2 cellular contexts compared by ENCODE assay signal in the genomic region with DNA sequence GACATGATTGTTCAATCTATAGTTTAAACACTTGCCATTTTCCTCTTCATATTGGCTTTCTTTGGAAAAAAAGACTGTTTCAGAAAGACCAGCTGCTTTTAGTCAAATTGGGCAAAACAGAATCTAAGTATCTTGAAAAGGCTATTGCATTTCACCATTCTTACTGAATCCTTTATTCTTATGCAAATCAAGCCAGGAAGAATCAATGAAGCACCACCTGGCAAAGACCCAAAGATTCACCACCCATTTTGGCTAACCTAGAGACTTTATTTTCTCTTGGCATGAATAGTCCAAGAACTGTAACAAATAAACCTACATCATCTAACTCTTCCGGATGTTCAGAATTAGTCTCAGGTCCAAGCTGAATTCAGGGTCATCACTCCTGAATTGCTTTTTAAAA.
A peak's percentile ranks its signal among the peaks of the same experiment; 100 is the strongest.
TF ChIP-seq lines count a peak whose summit lies in the region.

No MANE protein-coding gene starts in this region.

TF ChIP-seq in GM23338, 12 proteins besides CTCF, POLR2A, EP300 and RAD21 (continued from another document):
- TF ChIP-seq, protein P1, sequence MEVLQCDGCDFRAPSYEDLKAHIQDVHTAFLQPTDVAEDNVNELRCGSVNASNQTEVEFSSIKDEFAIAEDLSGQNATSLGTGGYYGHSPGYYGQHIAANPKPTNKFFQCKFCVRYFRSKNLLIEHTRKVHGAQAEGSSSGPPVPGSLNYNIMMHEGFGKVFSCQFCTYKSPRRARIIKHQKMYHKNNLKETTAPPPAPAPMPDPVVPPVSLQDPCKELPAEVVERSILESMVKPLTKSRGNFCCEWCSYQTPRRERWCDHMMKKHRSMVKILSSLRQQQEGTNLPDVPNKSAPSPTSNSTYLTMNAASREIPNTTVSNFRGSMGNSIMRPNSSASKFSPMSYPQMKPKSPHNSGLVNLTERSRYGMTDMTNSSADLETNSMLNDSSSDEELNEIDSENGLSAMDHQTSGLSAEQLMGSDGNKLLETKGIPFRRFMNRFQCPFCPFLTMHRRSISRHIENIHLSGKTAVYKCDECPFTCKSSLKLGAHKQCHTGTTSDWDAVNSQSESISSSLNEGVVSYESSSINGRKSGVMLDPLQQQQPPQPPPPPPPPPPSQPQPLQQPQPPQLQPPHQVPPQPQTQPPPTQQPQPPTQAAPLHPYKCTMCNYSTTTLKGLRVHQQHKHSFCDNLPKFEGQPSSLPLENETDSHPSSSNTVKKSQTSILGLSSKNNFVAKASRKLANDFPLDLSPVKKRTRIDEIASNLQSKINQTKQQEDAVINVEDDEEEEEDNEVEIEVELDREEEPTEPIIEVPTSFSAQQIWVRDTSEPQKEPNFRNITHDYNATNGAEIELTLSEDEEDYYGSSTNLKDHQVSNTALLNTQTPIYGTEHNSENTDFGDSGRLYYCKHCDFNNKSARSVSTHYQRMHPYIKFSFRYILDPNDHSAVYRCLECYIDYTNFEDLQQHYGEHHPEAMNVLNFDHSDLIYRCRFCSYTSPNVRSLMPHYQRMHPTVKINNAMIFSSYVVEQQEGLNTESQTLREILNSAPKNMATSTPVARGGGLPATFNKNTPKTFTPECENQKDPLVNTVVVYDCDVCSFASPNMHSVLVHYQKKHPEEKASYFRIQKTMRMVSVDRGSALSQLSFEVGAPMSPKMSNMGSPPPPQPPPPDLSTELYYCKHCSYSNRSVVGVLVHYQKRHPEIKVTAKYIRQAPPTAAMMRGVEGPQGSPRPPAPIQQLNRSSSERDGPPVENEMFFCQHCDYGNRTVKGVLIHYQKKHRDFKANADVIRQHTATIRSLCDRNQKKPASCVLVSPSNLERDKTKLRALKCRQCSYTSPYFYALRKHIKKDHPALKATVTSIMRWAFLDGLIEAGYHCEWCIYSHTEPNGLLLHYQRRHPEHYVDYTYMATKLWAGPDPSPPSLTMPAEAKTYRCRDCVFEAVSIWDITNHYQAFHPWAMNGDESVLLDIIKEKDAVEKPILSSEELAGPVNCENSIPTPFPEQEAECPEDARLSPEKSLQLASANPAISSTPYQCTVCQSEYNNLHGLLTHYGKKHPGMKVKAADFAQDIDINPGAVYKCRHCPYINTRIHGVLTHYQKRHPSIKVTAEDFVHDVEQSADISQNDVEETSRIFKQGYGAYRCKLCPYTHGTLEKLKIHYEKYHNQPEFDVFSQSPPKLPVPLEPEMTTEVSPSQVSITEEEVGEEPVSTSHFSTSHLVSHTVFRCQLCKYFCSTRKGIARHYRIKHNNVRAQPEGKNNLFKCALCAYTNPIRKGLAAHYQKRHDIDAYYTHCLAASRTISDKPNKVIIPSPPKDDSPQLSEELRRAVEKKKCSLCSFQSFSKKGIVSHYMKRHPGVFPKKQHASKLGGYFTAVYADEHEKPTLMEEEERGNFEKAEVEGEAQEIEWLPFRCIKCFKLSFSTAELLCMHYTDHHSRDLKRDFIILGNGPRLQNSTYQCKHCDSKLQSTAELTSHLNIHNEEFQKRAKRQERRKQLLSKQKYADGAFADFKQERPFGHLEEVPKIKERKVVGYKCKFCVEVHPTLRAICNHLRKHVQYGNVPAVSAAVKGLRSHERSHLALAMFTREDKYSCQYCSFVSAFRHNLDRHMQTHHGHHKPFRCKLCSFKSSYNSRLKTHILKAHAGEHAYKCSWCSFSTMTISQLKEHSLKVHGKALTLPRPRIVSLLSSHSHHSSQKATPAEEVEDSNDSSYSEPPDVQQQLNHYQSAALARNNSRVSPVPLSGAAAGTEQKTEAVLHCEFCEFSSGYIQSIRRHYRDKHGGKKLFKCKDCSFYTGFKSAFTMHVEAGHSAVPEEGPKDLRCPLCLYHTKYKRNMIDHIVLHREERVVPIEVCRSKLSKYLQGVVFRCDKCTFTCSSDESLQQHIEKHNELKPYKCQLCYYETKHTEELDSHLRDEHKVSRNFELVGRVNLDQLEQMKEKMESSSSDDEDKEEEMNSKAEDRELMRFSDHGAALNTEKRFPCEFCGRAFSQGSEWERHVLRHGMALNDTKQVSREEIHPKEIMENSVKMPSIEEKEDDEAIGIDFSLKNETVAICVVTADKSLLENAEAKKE (CRISPR knock-in tag; IDR thresholded peaks at IDR 0.05), result peak; percentile 55; the same call in 1 of the 2 replicates

TF ChIP-seq in WTC11, 78 proteins besides CTCF, POLR2A, EP300 and RAD21 (continued from another document):
- TF ChIP-seq, protein P2, sequence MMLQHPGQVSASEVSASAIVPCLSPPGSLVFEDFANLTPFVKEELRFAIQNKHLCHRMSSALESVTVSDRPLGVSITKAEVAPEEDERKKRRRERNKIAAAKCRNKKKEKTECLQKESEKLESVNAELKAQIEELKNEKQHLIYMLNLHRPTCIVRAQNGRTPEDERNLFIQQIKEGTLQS (CRISPR knock-in tag; conservative IDR thresholded peaks at IDR 0.05), result no peak
- TF ChIP-seq, protein P3, sequence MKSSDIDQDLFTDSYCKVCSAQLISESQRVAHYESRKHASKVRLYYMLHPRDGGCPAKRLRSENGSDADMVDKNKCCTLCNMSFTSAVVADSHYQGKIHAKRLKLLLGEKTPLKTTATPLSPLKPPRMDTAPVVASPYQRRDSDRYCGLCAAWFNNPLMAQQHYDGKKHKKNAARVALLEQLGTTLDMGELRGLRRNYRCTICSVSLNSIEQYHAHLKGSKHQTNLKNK (CRISPR knock-in tag; IDR thresholded peaks at IDR 0.05), result no peak
- TF ChIP-seq RELA (CRISPR knock-in tag; IDR thresholded peaks at IDR 0.05; ENCODE audit: borderline replicate concordance) (no peak), MYBL2 (CRISPR knock-in tag; IDR thresholded peaks at IDR 0.05) (no peak), NR3C1 (CRISPR knock-in tag; conservative IDR thresholded peaks at IDR 0.05; ENCODE audit: low read depth) (no peak), ZNF423 (CRISPR knock-in tag; IDR thresholded peaks at IDR 0.05) (no peak), GTF2I (CRISPR knock-in tag; conservative IDR thresholded peaks at IDR 0.05) (no peak), ZNF416 (CRISPR knock-in tag; IDR thresholded peaks at IDR 0.05) (no peak), HMGA2 (CRISPR knock-in tag; IDR thresholded peaks at IDR 0.05) (no peak)
- TF ChIP-seq, protein P4, sequence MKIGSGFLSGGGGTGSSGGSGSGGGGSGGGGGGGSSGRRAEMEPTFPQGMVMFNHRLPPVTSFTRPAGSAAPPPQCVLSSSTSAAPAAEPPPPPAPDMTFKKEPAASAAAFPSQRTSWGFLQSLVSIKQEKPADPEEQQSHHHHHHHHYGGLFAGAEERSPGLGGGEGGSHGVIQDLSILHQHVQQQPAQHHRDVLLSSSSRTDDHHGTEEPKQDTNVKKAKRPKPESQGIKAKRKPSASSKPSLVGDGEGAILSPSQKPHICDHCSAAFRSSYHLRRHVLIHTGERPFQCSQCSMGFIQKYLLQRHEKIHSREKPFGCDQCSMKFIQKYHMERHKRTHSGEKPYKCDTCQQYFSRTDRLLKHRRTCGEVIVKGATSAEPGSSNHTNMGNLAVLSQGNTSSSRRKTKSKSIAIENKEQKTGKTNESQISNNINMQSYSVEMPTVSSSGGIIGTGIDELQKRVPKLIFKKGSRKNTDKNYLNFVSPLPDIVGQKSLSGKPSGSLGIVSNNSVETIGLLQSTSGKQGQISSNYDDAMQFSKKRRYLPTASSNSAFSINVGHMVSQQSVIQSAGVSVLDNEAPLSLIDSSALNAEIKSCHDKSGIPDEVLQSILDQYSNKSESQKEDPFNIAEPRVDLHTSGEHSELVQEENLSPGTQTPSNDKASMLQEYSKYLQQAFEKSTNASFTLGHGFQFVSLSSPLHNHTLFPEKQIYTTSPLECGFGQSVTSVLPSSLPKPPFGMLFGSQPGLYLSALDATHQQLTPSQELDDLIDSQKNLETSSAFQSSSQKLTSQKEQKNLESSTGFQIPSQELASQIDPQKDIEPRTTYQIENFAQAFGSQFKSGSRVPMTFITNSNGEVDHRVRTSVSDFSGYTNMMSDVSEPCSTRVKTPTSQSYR (CRISPR knock-in tag; IDR thresholded peaks at IDR 0.05), result no peak
- TF ChIP-seq, protein P5, sequence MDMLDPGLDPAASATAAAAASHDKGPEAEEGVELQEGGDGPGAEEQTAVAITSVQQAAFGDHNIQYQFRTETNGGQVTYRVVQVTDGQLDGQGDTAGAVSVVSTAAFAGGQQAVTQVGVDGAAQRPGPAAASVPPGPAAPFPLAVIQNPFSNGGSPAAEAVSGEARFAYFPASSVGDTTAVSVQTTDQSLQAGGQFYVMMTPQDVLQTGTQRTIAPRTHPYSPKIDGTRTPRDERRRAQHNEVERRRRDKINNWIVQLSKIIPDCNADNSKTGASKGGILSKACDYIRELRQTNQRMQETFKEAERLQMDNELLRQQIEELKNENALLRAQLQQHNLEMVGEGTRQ (CRISPR knock-in tag; IDR thresholded peaks at IDR 0.05), result no peak
